39 cellular contexts compared by ENCODE assay signal in the genomic region with DNA sequence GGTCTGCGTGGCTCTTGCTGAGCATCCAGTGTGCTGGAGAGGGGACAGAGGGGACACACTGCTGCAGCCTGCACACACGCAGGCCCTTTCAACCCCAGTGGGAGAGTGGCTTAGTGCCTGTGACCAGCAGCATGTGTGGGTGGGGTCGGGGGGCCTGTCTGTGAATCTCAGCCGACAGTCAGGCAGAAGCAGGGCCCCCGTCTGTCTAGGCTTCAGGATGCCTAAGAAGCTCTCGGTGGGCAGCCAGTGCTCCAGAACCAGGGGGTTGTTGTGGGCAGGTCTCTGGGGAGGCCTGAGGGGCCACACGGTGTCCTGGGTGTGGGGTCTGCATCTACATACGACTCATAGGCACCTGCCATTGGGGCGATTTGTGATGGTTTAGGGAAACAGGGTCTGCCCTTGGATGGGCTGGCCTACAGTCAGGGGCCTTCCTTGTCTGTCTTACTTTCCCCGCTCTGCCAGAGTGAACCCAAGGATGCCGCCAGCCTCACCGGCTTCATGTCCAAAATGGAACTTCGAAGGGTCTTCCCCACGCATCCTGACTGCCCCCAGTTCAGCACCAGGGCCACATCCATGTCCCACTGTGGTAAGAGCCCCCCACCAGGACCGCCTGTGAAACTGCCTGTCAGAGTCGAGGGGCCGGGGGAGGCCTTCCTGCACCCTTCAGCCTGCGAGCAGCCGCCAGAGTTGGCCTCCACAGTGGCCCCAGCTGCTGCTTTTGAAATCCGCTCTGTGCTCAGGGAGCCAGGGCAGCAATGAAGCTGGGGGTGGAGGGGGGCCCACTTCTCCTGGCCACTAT. TPM values are rescaled to one million over a fixed set of nuclear protein-coding genes. Genes with fewer than 3 reads are reported as not detected.
"Had no signal": no experiment of that assay in that cellular context is flagged by ENCODE, and none has a peak within 500 bp of the region (broad histone marks: within the 10 kb centered on the region; RNA-seq: fewer than 3 reads in every experiment).

No MANE protein-coding gene starts in this region.

- H3K27me3 ChIP-seq: body of pancreas, brain microvascular endothelial cell had no signal

- H3K9me3 Mint-ChIP-seq: activated B cell treated with CpG ODN at 0.5 μM for 24 hours; activated CD4-positive, alpha-beta memory T cell treated with anti-CD3 and anti-CD28 coated beads for 36 hours; activated CD4-positive, alpha-beta T cell treated with anti-CD3 and anti-CD28 coated beads, Interleukin-2, amount 10 ng/mL, durations not matched to agents 24 days and 14 days; activated CD8-positive, alpha-beta T cell treated with anti-CD3 and anti-CD28 coated beads for 36 hours; activated naive CD4-positive, alpha-beta T cell treated with anti-CD3 and anti-CD28 coated beads for 36 hours; activated naive CD4-positive, alpha-beta T cell treated with anti-CD3 and anti-CD28 coated beads, Interleukin-2, amount 50 U/mL, for 72 hours; activated naive CD8-positive, alpha-beta T cell treated with anti-CD3 and anti-CD28 coated beads for 36 hours; activated T-cell treated with anti-CD3 and anti-CD28 coated beads, Interleukin-2, amount 50 U/mL, for 4 hours; activated T-cell treated with anti-CD3 and anti-CD28 coated beads, Interleukin-2, amount 50 U/mL, for 72 hours; activated T-helper 1 cell treated with anti-CD3 and anti-CD28 coated beads, Interleukin-12 subunit alpha, Interleukin-12 subunit beta, Interleukin-2, Interleukin-4 antibody, amounts not matched to agents 30 ng/mL and 10 ng/mL and 1 ng/mL, durations not matched to agents 14 hours and 24 hours and 36 hours; activated T-helper 17 cell treated with anti-CD3 and anti-CD28 coated beads, Interleukin-2, amount 50 U/mL, for 72 hours; T-helper 1 cell treated with Interleukin-12 subunit alpha and Interleukin-12 subunit beta and Interleukin-4 antibody, amounts not matched to agents 30 μg/mL and 1 μg/mL, for 36 hours; T-helper 2 cell treated with Interferon-gamma antibody and Interleukin-4, amounts not matched to agents 5 μg/mL and 100 μg/mL, for 36 hours had no signal

- H3K4me1 ChIP-seq: adrenal gland, body of pancreas, breast epithelium had no signal

- H3K4me1 Mint-ChIP-seq: activated B cell treated with CpG ODN at 0.5 μM for 24 hours; activated CD4-positive, alpha-beta T cell treated with anti-CD3 and anti-CD28 coated beads, Interleukin-2, amount 10 ng/mL, durations not matched to agents 24 days and 14 days; activated naive CD8-positive, alpha-beta T cell treated with anti-CD3 and anti-CD28 coated beads for 36 hours; activated T-helper 17 cell treated with anti-CD3 and anti-CD28 coated beads, Interleukin-2, amount 50 U/mL, for 72 hours had no signal

- FAIRE-seq: astrocyte, TTC549 had no signal

- H3K27me3 Mint-ChIP-seq: activated CD4-positive, alpha-beta T cell treated with anti-CD3 and anti-CD28 coated beads, Interleukin-2, amount 10 ng/mL, durations not matched to agents 24 days and 14 days; activated T-helper 17 cell treated with anti-CD3 and anti-CD28 coated beads, Interleukin-2, amount 50 U/mL, for 72 hours had no signal

- H3K4me3 Mint-ChIP-seq: activated B cell treated with CpG ODN at 0.5 μM for 24 hours; activated CD4-positive, alpha-beta memory T cell treated with anti-CD3 and anti-CD28 coated beads for 36 hours; activated CD4-positive, alpha-beta T cell treated with anti-CD3 and anti-CD28 coated beads, Interleukin-2, amount 10 ng/mL, durations not matched to agents 24 days and 14 days; activated CD8-positive, alpha-beta T cell treated with anti-CD3 and anti-CD28 coated beads for 36 hours; activated naive CD4-positive, alpha-beta T cell treated with anti-CD3 and anti-CD28 coated beads for 36 hours; activated naive CD8-positive, alpha-beta T cell treated with anti-CD3 and anti-CD28 coated beads for 36 hours; activated T-cell treated with anti-CD3 and anti-CD28 coated beads, Interleukin-2, amount 50 U/mL, for 4 hours; activated T-cell treated with anti-CD3 and anti-CD28 coated beads, Interleukin-2, amount 50 U/mL, for 72 hours; activated T-helper 1 cell treated with anti-CD3 and anti-CD28 coated beads, Interleukin-12 subunit alpha, Interleukin-12 subunit beta, Interleukin-2, Interleukin-4 antibody, amounts not matched to agents 30 ng/mL and 10 ng/mL and 1 ng/mL, durations not matched to agents 14 hours and 24 hours and 36 hours; activated T-helper 17 cell treated with anti-CD3 and anti-CD28 coated beads, Interleukin-2, amount 50 U/mL, for 72 hours; T-helper 1 cell treated with Interleukin-12 subunit alpha and Interleukin-12 subunit beta and Interleukin-4 antibody, amounts not matched to agents 30 μg/mL and 1 μg/mL, for 36 hours; T-helper 2 cell treated with Interferon-gamma antibody and Interleukin-4, amounts not matched to agents 5 μg/mL and 100 μg/mL, for 36 hours had no signal

- H3K27ac Mint-ChIP-seq: activated B cell treated with CpG ODN at 0.5 μM for 24 hours; activated CD4-positive, alpha-beta memory T cell treated with anti-CD3 and anti-CD28 coated beads for 36 hours; activated CD4-positive, alpha-beta T cell treated with anti-CD3 and anti-CD28 coated beads, Interleukin-2, amount 10 ng/mL, durations not matched to agents 24 days and 14 days; activated CD8-positive, alpha-beta T cell treated with anti-CD3 and anti-CD28 coated beads for 36 hours; activated naive CD4-positive, alpha-beta T cell treated with anti-CD3 and anti-CD28 coated beads for 36 hours; activated naive CD4-positive, alpha-beta T cell treated with anti-CD3 and anti-CD28 coated beads, Interleukin-2, amount 50 U/mL, for 72 hours; activated naive CD8-positive, alpha-beta T cell treated with anti-CD3 and anti-CD28 coated beads for 36 hours; activated T-cell treated with anti-CD3 and anti-CD28 coated beads, Interleukin-2, amount 50 U/mL, for 72 hours; activated T-helper 1 cell treated with anti-CD3 and anti-CD28 coated beads, Interleukin-12 subunit alpha, Interleukin-12 subunit beta, Interleukin-2, Interleukin-4 antibody, amounts not matched to agents 30 ng/mL and 10 ng/mL and 1 ng/mL, durations not matched to agents 14 hours and 24 hours and 36 hours; activated T-helper 17 cell treated with anti-CD3 and anti-CD28 coated beads, Interleukin-2, amount 50 U/mL, for 72 hours; T-helper 1 cell treated with Interleukin-12 subunit alpha and Interleukin-12 subunit beta and Interleukin-4 antibody, amounts not matched to agents 30 μg/mL and 1 μg/mL, for 36 hours; T-helper 2 cell treated with Interferon-gamma antibody and Interleukin-4, amounts not matched to agents 5 μg/mL and 100 μg/mL, for 36 hours had no signal

- DNase-seq: activated B cell treated with CpG ODN at 0.5 μM for 24 hours; activated CD4-positive, alpha-beta memory T cell treated with anti-CD3 and anti-CD28 coated beads for 36 hours; activated CD4-positive, alpha-beta T cell treated with anti-CD3 and anti-CD28 coated beads for 4 hours; activated CD4-positive, alpha-beta T cell treated with anti-CD3 and anti-CD28 coated beads, Interleukin-2, amount 10 ng/mL, durations not matched to agents 24 days and 14 days; activated CD4-positive, alpha-beta T cell treated with anti-CD3 and anti-CD28 coated beads, Interleukin-2, amount 50 U/mL, for 1 hour; activated CD4-positive, alpha-beta T cell treated with anti-CD3 and anti-CD28 coated beads, Interleukin-2, amount 50 U/mL, for 4 hours; activated CD4-positive, CD25-positive, alpha-beta regulatory T cell treated with anti-CD3 and anti-CD28 coated beads, Interleukin-2, amount 50 U/mL, for 72 hours; activated CD8-positive, alpha-beta memory T cell treated with anti-CD3 and anti-CD28 coated beads, Interleukin-2, amount 50 U/mL, for 4 hours; activated CD8-positive, alpha-beta T cell treated with anti-CD3 and anti-CD28 coated beads for 36 hours; activated effector memory CD4-positive, alpha-beta T cell treated with anti-CD3 and anti-CD28 coated beads, Interleukin-2, amount 50 U/mL, for 16 hours; activated gamma-delta T cell treated with Interleukin-2 at 50 U/mL for 16 hours; activated naive CD4-positive, alpha-beta T cell; activated naive CD4-positive, alpha-beta T cell treated with anti-CD3 and anti-CD28 coated beads for 36 hours; activated naive CD4-positive, alpha-beta T cell treated with anti-CD3 and anti-CD28 coated beads, Interleukin-2, amount 50 U/mL, for 16 hours; activated naive CD8-positive, alpha-beta T cell treated with anti-CD3 and anti-CD28 coated beads for 36 hours; activated T-cell treated with anti-CD3 and anti-CD28 coated beads for 4 hours; activated T-cell treated with anti-CD3 and anti-CD28 coated beads, Interleukin-2, amount 50 U/mL, for 1 hour; activated T-cell treated with anti-CD3 and anti-CD28 coated beads, Interleukin-2, amount 50 U/mL, for 4 hours; activated T-cell treated with anti-CD3 and anti-CD28 coated beads, Interleukin-2, amount 50 U/mL, for 72 hours; adrenal gland; amniotic stem cell; aorta; body of pancreas; brain microvascular endothelial cell; central memory CD4-positive, alpha-beta T cell; T-helper 2 cell; T-helper 9 cell had no signal

- H3K36me3 ChIP-seq: adrenal gland, brain microvascular endothelial cell, breast epithelium had no signal

- H3K36me3 Mint-ChIP-seq: activated CD4-positive, alpha-beta memory T cell treated with anti-CD3 and anti-CD28 coated beads for 36 hours; activated naive CD4-positive, alpha-beta T cell treated with anti-CD3 and anti-CD28 coated beads, Interleukin-2, amount 50 U/mL, for 72 hours; activated naive CD8-positive, alpha-beta T cell treated with anti-CD3 and anti-CD28 coated beads for 36 hours had no signal

- H3K4me3 ChIP-seq: adrenal gland, body of pancreas, breast epithelium had no signal

- ATAC-seq: activated CD8-positive, alpha-beta T cell treated with anti-CD3 and anti-CD28 coated beads for 36 hours; activated naive CD4-positive, alpha-beta T cell treated with anti-CD3 and anti-CD28 coated beads, Interleukin-2, amount 50 U/mL, for 72 hours; activated T-cell treated with anti-CD3 and anti-CD28 coated beads, Interleukin-2, amount 50 U/mL, for 4 hours; activated T-cell treated with anti-CD3 and anti-CD28 coated beads, Interleukin-2, amount 50 U/mL, for 72 hours; activated T-helper 17 cell treated with anti-CD3 and anti-CD28 coated beads, Interleukin-2, amount 50 U/mL, for 72 hours; body of pancreas had no signal

- H3K27ac ChIP-seq: adrenal gland, body of pancreas, brain microvascular endothelial cell, breast epithelium, VCaP had no signal

- H3K9me3 ChIP-seq: adrenal gland, body of pancreas, breast epithelium had no signal

RNA-seq across cellular contexts. Expression of gene CCDC27, which starts 1.6 kb away (rescaled TPM):
- total RNA-seq: activated B cell treated with CpG ODN at 0.5 μM for 24 hours; activated CD4-positive, alpha-beta memory T cell treated with anti-CD3 and anti-CD28 coated beads for 36 hours; activated CD4-positive, alpha-beta T cell treated with anti-CD3 and anti-CD28 coated beads, Interleukin-2, amount 10 ng/mL, durations not matched to agents 24 days and 14 days; activated CD8-positive, alpha-beta memory T cell treated with anti-CD3 and anti-CD28 coated beads for 36 hours; activated CD8-positive, alpha-beta T cell treated with anti-CD3 and anti-CD28 coated beads for 36 hours; activated naive CD4-positive, alpha-beta T cell treated with anti-CD3 and anti-CD28 coated beads for 36 hours; activated naive CD4-positive, alpha-beta T cell treated with anti-CD3 and anti-CD28 coated beads, Interleukin-2, amount 50 U/mL, for 72 hours; activated naive CD8-positive, alpha-beta T cell treated with anti-CD3 and anti-CD28 coated beads for 36 hours; activated T-cell treated with anti-CD3 and anti-CD28 coated beads, Interleukin-2, amount 50 U/mL, for 4 hours; activated T-cell treated with anti-CD3 and anti-CD28 coated beads, Interleukin-2, amount 50 U/mL, for 72 hours; activated T-helper 1 cell treated with anti-CD3 and anti-CD28 coated beads, Interleukin-12 subunit alpha, Interleukin-12 subunit beta, Interleukin-2, Interleukin-4 antibody, amounts not matched to agents 30 ng/mL and 10 ng/mL and 1 ng/mL, durations not matched to agents 14 hours and 24 hours and 36 hours; activated T-helper 17 cell treated with anti-CD3 and anti-CD28 coated beads, Interleukin-2, amount 50 U/mL, for 72 hours; adrenal gland; aorta; astrocyte; body of pancreas; breast epithelium; cardiac septum; cerebellum had no signal
- polyA plus RNA-seq: adrenal gland, aorta had no signal
